20 cellular contexts compared by ENCODE assay signal in the genomic region with DNA sequence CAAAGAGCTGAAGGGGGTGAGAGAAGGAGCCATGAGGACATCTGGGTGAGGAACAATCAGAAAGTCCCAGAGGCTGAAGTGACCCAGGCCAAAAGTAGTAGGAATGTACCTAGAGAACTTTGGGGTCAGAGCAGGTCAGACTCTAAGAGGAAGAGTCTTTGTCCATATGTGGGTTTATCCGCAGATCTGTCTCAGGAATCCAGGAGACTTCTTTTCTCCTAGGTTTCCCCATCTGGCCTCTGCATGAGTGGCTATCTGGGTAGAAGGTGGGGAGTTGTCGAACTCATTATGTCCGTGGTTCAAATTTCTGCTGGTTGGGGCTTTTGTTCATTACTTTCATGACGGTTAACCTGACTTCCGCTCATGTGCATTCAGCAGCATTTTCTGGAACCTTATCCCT. TPM values are rescaled to one million over a fixed set of nuclear protein-coding genes. Genes with fewer than 3 reads are reported as not detected.
DNase-seq lines count a peak whose midpoint lies in the region; ATAC-seq, FAIRE-seq and TF ChIP-seq lines count a peak whose summit lies in the region.
"Had no signal": no experiment of that assay in that cellular context is flagged by ENCODE, and none has a peak within 500 bp of the region (broad histone marks: within the 10 kb centered on the region; RNA-seq: fewer than 3 reads in every experiment).

No MANE protein-coding gene starts in this region.

- TF ChIP-seq POLR2A in gastrocnemius medialis (IDR thresholded peaks at IDR 0.05) (no peak), GM12891 (IDR thresholded peaks at IDR 0.05; ENCODE audit: low read depth, low read length) (no peak)

- no peak for TF ChIP-seq RAD21 in SK-N-SH (IDR thresholded peaks at IDR 0.05; ENCODE audit: low read length)

- ATAC-seq in SK-N-SH treated with all-trans-retinoic acid at 6 μM for 48 hours (no peak), T-helper 17 cell (no peak), gastrocnemius medialis (no peak), HG02885 (IDR thresholded peaks at IDR 0.05; ENCODE audit: poor library complexity, unreplicated experiment) (no peak)
- ATAC-seq: activated CD8-positive, alpha-beta T cell treated with anti-CD3 and anti-CD28 coated beads, Interleukin-2, amount 10 ng/mL, durations not matched to agents 7 days and 5 days had no signal

- H3K9me2 ChIP-seq in SK-N-SH = no peaks in the 10 kb centered on the region

- peaks cover 18% of the 10 kb centered on the region for H3K79me2 ChIP-seq in SK-N-SH (ENCODE audit: insufficient read depth)

- H3K27ac ChIP-seq in SK-N-SH (ENCODE audit: low read depth in 2 of 2, low read length in 1 of 2) (no peak overlapping the region), endodermal cell (ENCODE audit: low read depth, low read length) (no peak overlapping the region), mesenchymal stem cell (ENCODE audit: low read length, poor library complexity, severe bottlenecking) (no peak overlapping the region), gastrocnemius medialis (peak overlapping the region in 1 of 4 donors; percentile 56)
- H3K27ac ChIP-seq: WERI-Rb-1 had no signal

- H3K27me3 ChIP-seq in SK-N-SH (ENCODE audit: insufficient read depth) (no peaks in the 10 kb centered on the region), endodermal cell (ENCODE audit: control insufficient read depth, insufficient read depth, low read length, poor library complexity, severe bottlenecking) (peaks cover 60% of the 10 kb centered on the region), mesenchymal stem cell (ENCODE audit: control insufficient read depth in 1 of 2, insufficient read depth in 1 of 2, low read length in 2 of 2) (peaks cover 0 to 57% of the 10 kb centered on the region in 2 experiments), gastrocnemius medialis (peaks cover 21 to 30% (median 29%) of the 10 kb centered on the region in 3 donors)

- no peak for TF ChIP-seq EP300 in SK-N-SH (IDR thresholded peaks at IDR 0.05; ENCODE audit: borderline replicate concordance in 1 of 2, low read depth in 1 of 2, low read length in 1 of 2)

- TF ChIP-seq CTCF in SK-N-SH (IDR thresholded peaks at IDR 0.05) (no peak), endodermal cell (conservative IDR thresholded peaks at IDR 0.05) (no peak), gastrocnemius medialis (IDR thresholded peaks at IDR 0.05 in 4 of 5, conservative IDR thresholded peaks at IDR 0.05 in 1 of 5) (no peak)

- H3K9me3 Mint-ChIP-seq in endodermal cell = no peaks in the 10 kb centered on the region
- H3K9me3 Mint-ChIP-seq: activated naive CD8-positive, alpha-beta T cell treated with anti-CD3 and anti-CD28 coated beads for 36 hours; activated T-cell treated with anti-CD3 and anti-CD28 coated beads, Interleukin-2, amount 50 U/mL, for 72 hours had no signal

- no peak overlapping the region for H3K23ac ChIP-seq in mesenchymal stem cell (ENCODE audit: low read length in 2 of 2)

- no peaks in the 10 kb centered on the region for H3K9me3 ChIP-seq in SK-N-SH
- H3K9me3 ChIP-seq in endodermal cell (ENCODE audit: control insufficient read depth, low read length) = no peaks in the 10 kb centered on the region
- H3K9me3 ChIP-seq in mesenchymal stem cell (ENCODE audit: control insufficient read depth, low read length) = no peaks in the 10 kb centered on the region
- H3K9me3 ChIP-seq in T-helper 17 cell (ENCODE audit: control insufficient read depth, low read length, poor library complexity, severe bottlenecking) = no peaks in the 10 kb centered on the region
- no peaks in the 10 kb centered on the region for H3K9me3 ChIP-seq in gastrocnemius medialis
- H3K9me3 ChIP-seq: transverse colon had no signal

- H2BK120ac ChIP-seq in mesenchymal stem cell (ENCODE audit: low read depth, low read length) = no peak overlapping the region

- in situ Hi-C loops in gastrocnemius medialis (cut with MboI; ENCODE audit: low sequenced_read_pairs in 4 of 4) = loop anchor here in 1 of 4 donors (25.0 kb wide), 1 partner anchor 199 kb away; no protein-coding TSS in a partner anchor

- no peak overlapping the region for H4K8ac ChIP-seq in mesenchymal stem cell (ENCODE audit: low read length)

- H2BK5ac ChIP-seq in mesenchymal stem cell (ENCODE audit: low read depth, low read length, poor library complexity, severe bottlenecking) = no peak overlapping the region

- H3K4ac ChIP-seq in mesenchymal stem cell (ENCODE audit: low read depth in 1 of 2, low read length in 2 of 2) = no peak overlapping the region

- H2BK15ac ChIP-seq in mesenchymal stem cell (ENCODE audit: low read depth, poor library complexity, severe bottlenecking) = no peak overlapping the region

- DNase-seq in SK-N-SH (no peak), endodermal cell (no peak), mesenchymal stem cell (no peak), T-helper 17 cell (no peak), gastrocnemius medialis (no peak), GM12891 (ENCODE audit: insufficient read length, low spot score) (no peak)
- DNase-seq: activated CD8-positive, alpha-beta T cell treated with anti-CD3 and anti-CD28 coated beads, Interleukin-2, amount 10 ng/mL, durations not matched to agents 7 days and 5 days; activated naive CD8-positive, alpha-beta T cell treated with anti-CD3 and anti-CD28 coated beads for 36 hours; activated T-cell treated with anti-CD3 and anti-CD28 coated beads, Interleukin-2, amount 50 U/mL, for 72 hours; C1 segment of cervical spinal cord; cerebellar nuclear complex; DMS79; head of caudate nucleus; NCI-H2029 treated with DMSO at 0.1 percent for 48 hours; NCI-H526; transverse colon; WERI-Rb-1 had no signal

- peak overlapping the region; percentile 94 for H3K4me2 ChIP-seq in SK-N-SH
- H3K4me2 ChIP-seq in mesenchymal stem cell (ENCODE audit: low read length, poor library complexity, severe bottlenecking) = peak overlapping the region; percentile 98

- peaks cover 14% of the 10 kb centered on the region for H3F3A ChIP-seq in SK-N-SH (replicated peaks; ENCODE audit: insufficient read depth)

- 89% methylated on average over 5 of the region's 5 CpGs for WGBS in SK-N-SH (ENCODE audit: low lambda C conversion rate)
- WGBS in endodermal cell (ENCODE audit: insufficient coverage in 1 of 2, insufficient read length in 1 of 2), 2 experiments = 90 to 91% methylated on average over 4 to 5 of the region's 5 CpGs
- WGBS in mesenchymal stem cell = 80% methylated on average over 5 of the region's 5 CpGs

- no peak for FAIRE-seq in GM12891 (lab: Jason Lieb, UNC)
- FAIRE-seq: RCC 7860 had no signal

- H3K27me3 Mint-ChIP-seq in endodermal cell (ENCODE audit: insufficient read depth) (peaks cover 68% of the 10 kb centered on the region), T-helper 17 cell (peaks cover 80% of the 10 kb centered on the region)

- no peak overlapping the region for H4K91ac ChIP-seq in mesenchymal stem cell (ENCODE audit: low read length)

- no peak overlapping the region for H3K27ac Mint-ChIP-seq in endodermal cell
- H3K27ac Mint-ChIP-seq in T-helper 17 cell = no peak overlapping the region
- H3K27ac Mint-ChIP-seq: activated CD8-positive, alpha-beta T cell treated with anti-CD3 and anti-CD28 coated beads, Interleukin-2, amount 10 ng/mL, durations not matched to agents 7 days and 5 days; activated naive CD8-positive, alpha-beta T cell treated with anti-CD3 and anti-CD28 coated beads for 36 hours; activated T-cell treated with anti-CD3 and anti-CD28 coated beads, Interleukin-2, amount 50 U/mL, for 72 hours had no signal

- H3K4me3 ChIP-seq in SK-N-SH (ENCODE audit: low read depth in 2 of 2, low read length in 1 of 2) (peak overlapping the region in 1 of 2 experiments; percentile 70; a peak in 2 of 4 replicates), endodermal cell (ENCODE audit: low read length) (peak overlapping the region; percentile 81), mesenchymal stem cell (ENCODE audit: insufficient read depth in 1 of 2, low read depth in 1 of 2, low read length in 2 of 2) (no peak overlapping the region), gastrocnemius medialis (no peak overlapping the region)

- no peak overlapping the region for H2AK5ac ChIP-seq in mesenchymal stem cell (ENCODE audit: low read length, severe bottlenecking)

- H3K36me3 Mint-ChIP-seq in endodermal cell (ENCODE audit: low read depth) (peaks cover 4% of the 10 kb centered on the region), T-helper 17 cell (ENCODE audit: low read depth) (peaks cover 7% of the 10 kb centered on the region)
- H3K36me3 Mint-ChIP-seq: activated naive CD8-positive, alpha-beta T cell treated with anti-CD3 and anti-CD28 coated beads for 36 hours had no signal

- peaks cover 17% of the 10 kb centered on the region for H3K79me1 ChIP-seq in mesenchymal stem cell (replicated peaks; ENCODE audit: low read length, poor library complexity, severe bottlenecking)

- CTCF ChIA-PET in SK-N-SH (lab: Yijun Ruan, JAX) = interaction anchor here (1.4 to 6.2 kb wide), 2 partner anchors 53 to 295 kb away, joined by 3 to 140 read pairs; no protein-coding TSS in a partner anchor

- H3K14ac ChIP-seq in mesenchymal stem cell (ENCODE audit: low read length in 2 of 2) = no peak overlapping the region

- peaks cover 23 to 33% of the 10 kb centered on the region in 2 experiments; a peak in 3 of 4 replicates for H3K4me1 ChIP-seq in SK-N-SH (ENCODE audit: control insufficient read depth in 1 of 2, insufficient read depth in 2 of 2, low read depth in 1 of 2, low read length in 1 of 2)
- H3K4me1 ChIP-seq in endodermal cell (ENCODE audit: control insufficient read depth, insufficient read depth, low read length) = peaks cover 7% of the 10 kb centered on the region
- H3K4me1 ChIP-seq in mesenchymal stem cell (ENCODE audit: control insufficient read depth, insufficient read depth, low read depth, low read length) = peaks cover 26% of the 10 kb centered on the region
- peaks cover 30 to 33% of the 10 kb centered on the region in 2 donors for H3K4me1 ChIP-seq in gastrocnemius medialis

- H2AFZ ChIP-seq in SK-N-SH (ENCODE audit: low read depth) (no peak overlapping the region), mesenchymal stem cell (ENCODE audit: low read depth, low read length) (no peak overlapping the region)

- POLR2A ChIA-PET in SK-N-SH (lab: Yijun Ruan, JAX) = no interaction called here

- no peak overlapping the region for H3K18ac ChIP-seq in mesenchymal stem cell (ENCODE audit: low read depth in 1 of 2, low read length in 2 of 2)

- intact Hi-C loops in gastrocnemius medialis (cut with DNase I; ENCODE audit: low total_unique reads) = loop anchor here (5.0 kb wide), 2 partner anchors 84 to 164 kb away; no protein-coding TSS in a partner anchor

- H3K36me3 ChIP-seq in SK-N-SH (replicated peaks in 1 of 2; ENCODE audit: control insufficient read depth in 1 of 2, insufficient read depth in 2 of 2, low read length in 1 of 2) = no peaks in the 10 kb centered on the region
- peaks cover 7% of the 10 kb centered on the region for H3K36me3 ChIP-seq in endodermal cell (ENCODE audit: control insufficient read depth, insufficient read depth, low read length)
- peaks cover 0 to 23% of the 10 kb centered on the region in 2 experiments for H3K36me3 ChIP-seq in mesenchymal stem cell (ENCODE audit: control insufficient read depth in 1 of 2, insufficient read depth in 2 of 2, low read depth in 1 of 2, low read length in 2 of 2)
- no peaks in the 10 kb centered on the region for H3K36me3 ChIP-seq in gastrocnemius medialis
- H3K36me3 ChIP-seq: transverse colon, WERI-Rb-1 had no signal

- H3K9ac ChIP-seq in SK-N-SH = no peak overlapping the region
- H3K9ac ChIP-seq in endodermal cell (ENCODE audit: extremely low read depth, low read length, poor library complexity, severe bottlenecking) = no peak overlapping the region
- no peak overlapping the region for H3K9ac ChIP-seq in mesenchymal stem cell (ENCODE audit: low read length)

- H3K4me3 Mint-ChIP-seq in endodermal cell (peak overlapping the region; percentile 68), T-helper 17 cell (no peak overlapping the region)
- H3K4me3 Mint-ChIP-seq: activated CD8-positive, alpha-beta T cell treated with anti-CD3 and anti-CD28 coated beads, Interleukin-2, amount 10 ng/mL, durations not matched to agents 7 days and 5 days; activated naive CD8-positive, alpha-beta T cell treated with anti-CD3 and anti-CD28 coated beads for 36 hours had no signal

- no peaks in the 10 kb centered on the region for H4K20me1 ChIP-seq in SK-N-SH (ENCODE audit: insufficient read depth)

- H2BK12ac ChIP-seq in mesenchymal stem cell (ENCODE audit: low read length in 2 of 2) = no peak overlapping the region

- H3K4me1 Mint-ChIP-seq in endodermal cell (peaks cover 23% of the 10 kb centered on the region), T-helper 17 cell (peaks cover 23% of the 10 kb centered on the region)

RNA-seq across cellular contexts. Expression of a gene that starts 1.8 kb away (rescaled TPM):
- polyA plus RNA-seq in SK-N-SH (2012; rRNA removed) = 3.2 and 4.4 TPM in 2 replicates
- 3.4 and 3.7 TPM in 2 replicates for polyA plus RNA-seq in SK-N-SH (2012; cell fraction: cytosol; rRNA removed)
- polyA plus RNA-seq in SK-N-SH (2012; cell fraction: nucleus; rRNA removed) = 3.8 and 5.8 TPM in 2 replicates
- 1 to 10 TPM; 4.0 to 5.0 TPM for total RNA-seq in endodermal cell
- 62.8 TPM for polyA plus RNA-seq in endodermal cell (2013, experiment 1 of 2)
- polyA plus RNA-seq in endodermal cell (2013, experiment 2 of 2) = 54.8 TPM
- 30.0 TPM for polyA plus RNA-seq in mesenchymal stem cell (2013, experiment 1 of 2)
- polyA plus RNA-seq in mesenchymal stem cell (2013, experiment 2 of 2) = 30.5 TPM
- total RNA-seq in T-helper 17 cell = not detected
- total RNA-seq in gastrocnemius medialis = 1 to 10 TPM in 2 of 4 donors, under 1 TPM in 2; 0.24 to 6.4 (median 1.9) TPM
- 0.40 TPM for polyA plus RNA-seq in GM12891 (2012; ENCODE audit: low read depth, missing spikeins)
